ENCODE assay signal across 8 cellular contexts in the genomic region with DNA sequence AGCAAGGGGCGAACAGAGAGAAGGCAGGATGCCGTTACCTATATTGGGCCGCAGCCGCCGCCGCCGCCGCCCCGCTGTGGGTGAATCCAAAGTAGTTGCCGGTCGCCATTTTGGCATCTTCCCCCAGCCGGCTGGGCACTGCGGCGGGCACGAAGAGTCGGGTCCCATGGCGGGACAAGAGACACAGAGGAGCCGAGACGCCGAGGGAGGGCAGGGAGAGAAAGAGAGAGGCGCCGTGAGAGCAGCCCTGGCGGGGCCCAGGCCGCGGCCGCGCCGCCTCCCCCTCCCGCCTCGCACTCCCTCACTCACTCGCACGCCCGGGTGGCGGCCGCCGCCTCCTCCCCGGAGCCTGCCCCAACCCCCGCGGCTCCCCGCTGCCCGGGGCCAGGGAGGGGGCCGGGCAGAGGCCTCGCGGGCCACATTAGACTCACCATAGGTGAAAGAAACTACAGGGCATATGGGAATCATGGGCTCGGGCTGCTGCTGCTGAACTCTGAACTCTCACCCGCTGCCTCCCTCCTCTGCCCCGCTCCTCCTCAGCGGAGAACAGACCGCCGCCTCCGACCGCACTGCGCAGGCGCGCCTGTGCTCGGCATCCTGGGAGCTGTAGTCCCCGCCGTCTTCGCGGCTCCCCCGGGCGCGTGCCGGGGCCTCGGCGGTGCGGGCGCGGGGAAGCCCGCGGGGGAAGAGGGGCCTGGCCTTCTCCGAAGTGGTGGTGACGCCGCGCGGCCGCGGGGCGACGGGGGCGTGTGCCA. TPM values are rescaled to one million over a fixed set of nuclear protein-coding genes. Genes with fewer than 3 reads are reported as not detected.
DNase-seq lines count a peak whose midpoint lies in the region; ATAC-seq and TF ChIP-seq lines count a peak whose summit lies in the region.

ZFR (minus strand) TSS at position 550 of the 755 bp plus-strand sequence; CDS start at position 468, 82 bp downstream.

- peaks cover 31% of the 10 kb centered on the region for H3K4me1 Mint-ChIP-seq in activated T-helper 2 cell treated with anti-CD3 and anti-CD28 coated beads, Interferon-gamma antibody, Interleukin-2, Interleukin-4, amounts not matched to agents 10 μg/mL and 5 μg/mL and 100 μg/mL, durations not matched to agents 14 hours and 24 hours and 36 hours (ENCODE audit: low read depth)
- peaks cover 22 to 26% of the 10 kb centered on the region in 2 donors for H3K4me1 Mint-ChIP-seq in natural killer cell treated with Interleukin-12 subunit alpha and Interleukin-12 subunit beta and Interleukin-15 and Interleukin-18, amount 100 ng/mL, for 72 hours (ENCODE audit: low read depth in 2 of 2)

- H3K36me3 Mint-ChIP-seq in activated T-helper 2 cell treated with anti-CD3 and anti-CD28 coated beads, Interferon-gamma antibody, Interleukin-2, Interleukin-4, amounts not matched to agents 10 μg/mL and 5 μg/mL and 100 μg/mL, durations not matched to agents 14 hours and 24 hours and 36 hours (ENCODE audit: low read depth) = peaks cover 31% of the 10 kb centered on the region
- H3K36me3 Mint-ChIP-seq in natural killer cell treated with Interleukin-12 subunit alpha and Interleukin-12 subunit beta and Interleukin-15 and Interleukin-18, amount 100 ng/mL, for 72 hours = peaks cover 8% of the 10 kb centered on the region

- no peaks in the 10 kb centered on the region for H3K9me2 ChIP-seq in Loucy (replicated peaks; ENCODE audit: low read depth, low read length)

- H3K27ac Mint-ChIP-seq in activated T-helper 2 cell treated with anti-CD3 and anti-CD28 coated beads, Interferon-gamma antibody, Interleukin-2, Interleukin-4, amounts not matched to agents 10 μg/mL and 5 μg/mL and 100 μg/mL, durations not matched to agents 14 hours and 24 hours and 36 hours = peak within 1 kb of the TSS; percentile 93
- H3K27ac Mint-ChIP-seq in natural killer cell treated with Interleukin-12 subunit alpha and Interleukin-12 subunit beta and Interleukin-15 and Interleukin-18, amount 100 ng/mL, for 72 hours = peak within 1 kb of the TSS; percentile 96 to 99

- H3F3A ChIP-seq in Loucy (ENCODE audit: low read depth) = no peaks in the 10 kb centered on the region

- H3K9me3 ChIP-seq in Loucy (ENCODE audit: insufficient read depth, low read depth, low read length) (no peaks in the 10 kb centered on the region), RWPE2 (ENCODE audit: severe bottlenecking) (no peaks in the 10 kb centered on the region)

- ATAC-seq in RWPE2 (ENCODE audit: low read depth) = peak; percentile 92
- ATAC-seq in natural killer cell treated with Interleukin-12 subunit alpha and Interleukin-12 subunit beta and Interleukin-15 and Interleukin-18, amount 100 ng/mL, for 72 hours = peak; percentile 94 to 96

- H3K9me3 Mint-ChIP-seq in activated T-helper 2 cell treated with anti-CD3 and anti-CD28 coated beads, Interferon-gamma antibody, Interleukin-2, Interleukin-4, amounts not matched to agents 10 μg/mL and 5 μg/mL and 100 μg/mL, durations not matched to agents 14 hours and 24 hours and 36 hours = no peaks in the 10 kb centered on the region
- no peaks in the 10 kb centered on the region for H3K9me3 Mint-ChIP-seq in natural killer cell treated with Interleukin-12 subunit alpha and Interleukin-12 subunit beta and Interleukin-15 and Interleukin-18, amount 100 ng/mL, for 72 hours

- peak within 1 kb of the TSS; percentile 71 for H3K27ac ChIP-seq in RWPE2 (ENCODE audit: poor library complexity, severe bottlenecking)

- peaks cover 38% of the 10 kb centered on the region for H3K4me1 ChIP-seq in Loucy (ENCODE audit: insufficient read depth, low read length, poor library complexity, severe bottlenecking)
- peaks cover 13% of the 10 kb centered on the region for H3K4me1 ChIP-seq in RWPE2 (ENCODE audit: insufficient read depth, poor library complexity, severe bottlenecking)

- peaks cover 42% of the 10 kb centered on the region for H4K20me1 ChIP-seq in Loucy (ENCODE audit: insufficient read depth, low read length, poor library complexity, severe bottlenecking)

- H3K27me3 ChIP-seq in H7 (ENCODE audit: control insufficient read depth, insufficient read depth, low read length) (peaks cover 9% of the 10 kb centered on the region), Loucy (ENCODE audit: insufficient read depth, low read length, poor library complexity, severe bottlenecking) (no peaks in the 10 kb centered on the region), RWPE2 (ENCODE audit: insufficient read depth, poor library complexity, severe bottlenecking) (no peaks in the 10 kb centered on the region)

- peaks cover 50% of the 10 kb centered on the region for H3K79me2 ChIP-seq in Loucy (ENCODE audit: insufficient read depth, low read length)

- H3K4me3 ChIP-seq in H7 (ENCODE audit: insufficient read depth, low read depth, low read length) (peak within 1 kb of the TSS; percentile 94), Loucy (ENCODE audit: low read length, poor library complexity, severe bottlenecking) (peak within 1 kb of the TSS; percentile 90), RWPE2 (ENCODE audit: severe bottlenecking) (peak within 1 kb of the TSS; percentile 79)

- H3K36me3 ChIP-seq in H7 (replicated peaks; ENCODE audit: control insufficient read depth, insufficient read depth, low read length) (no peaks in the 10 kb centered on the region; the same call in 1 of the 2 replicates), Loucy (ENCODE audit: insufficient read depth, low read length) (no peaks in the 10 kb centered on the region), RWPE2 (ENCODE audit: low read depth) (peaks cover 34% of the 10 kb centered on the region)

- H3K4me3 Mint-ChIP-seq in activated T-helper 2 cell treated with anti-CD3 and anti-CD28 coated beads, Interferon-gamma antibody, Interleukin-2, Interleukin-4, amounts not matched to agents 10 μg/mL and 5 μg/mL and 100 μg/mL, durations not matched to agents 14 hours and 24 hours and 36 hours (ENCODE audit: low read depth) = peak within 1 kb of the TSS; percentile 93
- H3K4me3 Mint-ChIP-seq in natural killer cell treated with Interleukin-12 subunit alpha and Interleukin-12 subunit beta and Interleukin-15 and Interleukin-18, amount 100 ng/mL, for 72 hours = peak within 1 kb of the TSS; percentile 94

- H3K9ac ChIP-seq in Loucy (ENCODE audit: low read depth, low read length, poor library complexity, severe bottlenecking) = peak within 1 kb of the TSS; percentile 77

- peaks cover 17% of the 10 kb centered on the region for H3K27me3 Mint-ChIP-seq in activated T-helper 2 cell treated with anti-CD3 and anti-CD28 coated beads, Interferon-gamma antibody, Interleukin-2, Interleukin-4, amounts not matched to agents 10 μg/mL and 5 μg/mL and 100 μg/mL, durations not matched to agents 14 hours and 24 hours and 36 hours (ENCODE audit: low read depth)
- no peaks in the 10 kb centered on the region for H3K27me3 Mint-ChIP-seq in natural killer cell treated with Interleukin-12 subunit alpha and Interleukin-12 subunit beta and Interleukin-15 and Interleukin-18, amount 100 ng/mL, for 72 hours

- H2AFZ ChIP-seq in Loucy (ENCODE audit: low read length) = peak within 1 kb of the TSS; percentile 59

- intact Hi-C loops in activated T-helper 2 cell treated with anti-CD3 and anti-CD28 coated beads, Interferon-gamma antibody, Interleukin-2, Interleukin-4, amounts not matched to agents 10 μg/mL and 5 μg/mL and 100 μg/mL, durations not matched to agents 14 hours and 24 hours and 36 hours (cut with micrococcal nuclease) = loop anchor here (1.0 to 5.0 kb wide), 3 partner anchors 18 to 272 kb away; partner anchors contain the start of gene GOLPH3

- DNase-seq in EL (peak; percentile 90), H7 (peak; percentile 98), RWPE2 (ENCODE audit: low spot score) (peak; percentile 90), fibroblast of peridontal ligament (ENCODE audit: extremely low read depth) (peak; percentile 79)
- DNase-seq in activated T-helper 2 cell treated with anti-CD3 and anti-CD28 coated beads, Interferon-gamma antibody, Interleukin-2, Interleukin-4, amounts not matched to agents 10 μg/mL and 5 μg/mL and 100 μg/mL, durations not matched to agents 14 hours and 24 hours and 36 hours (ENCODE audit: low spot score) = peak; percentile 91
- DNase-seq in natural killer cell treated with Interleukin-12 subunit alpha and Interleukin-12 subunit beta and Interleukin-15 and Interleukin-18, amount 100 ng/mL, for 72 hours (ENCODE audit: low spot score) = peak; percentile 97
- peak; percentile 89 for DNase-seq in stimulated activated naive CD4-positive, alpha-beta T cell treated with Interleukin-2 at 50 U/mL for 16 hours (lab: John Stamatoyannopoulos, UW)

- H3K4me2 ChIP-seq in Loucy (ENCODE audit: low read depth, low read length, poor library complexity, severe bottlenecking) = peak within 1 kb of the TSS; percentile 99

- TF ChIP-seq CTCF in Loucy (conservative IDR thresholded peaks at IDR 0.05; ENCODE audit: low read length) = no peak
- no peak for TF ChIP-seq CTCF in RWPE2 (IDR thresholded peaks at IDR 0.05; ENCODE audit: poor library complexity, severe bottlenecking)

RNA-seq across cellular contexts. Expression of gene ZFR, which starts in this region (rescaled TPM):
- total RNA-seq in H7 (2014; rRNA removed; shearing (Covaris generic)) = 66.2 and 79.8 TPM in 2 replicates
- 68.6 and 69.2 TPM in 2 replicates for total RNA-seq in activated T-helper 2 cell treated with anti-CD3 and anti-CD28 coated beads, Interferon-gamma antibody, Interleukin-2, Interleukin-4, amounts not matched to agents 10 μg/mL and 5 μg/mL and 100 μg/mL, durations not matched to agents 14 hours and 24 hours and 36 hours
- total RNA-seq in natural killer cell treated with Interleukin-12 subunit alpha and Interleukin-12 subunit beta and Interleukin-15 and Interleukin-18, amount 100 ng/mL, for 72 hours = 10 to 100 TPM; 58.2 to 70.5 TPM

Comparison
In these comparisons a context has a peak if more than half of its experiments do, and no peak if none do; other contexts are left out.
1. Peak in every context shown above with its lines: DNase-seq, ATAC-seq, H3K4me3 ChIP-seq and H3K27ac ChIP-seq.